In genomic region chr3:196662711-196663571, GRCh38 we compare ENCODE assay signal across 1 cellular context.
A peak's percentile ranks its signal among the peaks of the same experiment; 100 is the strongest.
TF ChIP-seq lines count a peak whose summit lies in the region.

No MANE protein-coding gene starts in this region.

TF ChIP-seq in K562, 482 proteins besides CTCF, POLR2A, EP300 and RAD21 (continues in another document):
- TF ChIP-seq ZBTB40 (IDR thresholded peaks at IDR 0.05) (no peak), ZBTB40 (CRISPR knock-in tag; IDR thresholded peaks at IDR 0.05) (no peak), ZNF639 (CRISPR knock-in tag; conservative IDR thresholded peaks at IDR 0.05 in 1 of 2, IDR thresholded peaks at IDR 0.05 in 1 of 2) (no peak), HDGF (IDR thresholded peaks at IDR 0.05) (no peak), BACH1 (tag; IDR thresholded peaks at IDR 0.05) (peak; percentile 86), HNRNPLL (IDR thresholded peaks at IDR 0.05; ENCODE audit: low read depth, low read length, poor library complexity, severe bottlenecking) (no peak), SOX6 (IDR thresholded peaks at IDR 0.05) (peak; percentile 63), ZNF174 (CRISPR knock-in tag; IDR thresholded peaks at IDR 0.05) (no peak), ZBTB12 (CRISPR knock-in tag; IDR thresholded peaks at IDR 0.05) (no peak), HES1 (IDR thresholded peaks at IDR 0.05; ENCODE audit: low read depth) (peak; percentile 23; the same call in 1 of the 2 replicates), RBM17 (IDR thresholded peaks at IDR 0.05; ENCODE audit: borderline replicate concordance, low read depth, low read length) (no peak), ATF1 (CRISPR knock-in tag; IDR thresholded peaks at IDR 0.05) (no peak), ATF1 (tag; IDR thresholded peaks at IDR 0.05) (peak; percentile 46; the same call in 1 of the 2 replicates), CREB3 (tag; conservative IDR thresholded peaks at IDR 0.05; ENCODE audit: low read depth) (no peak), FOXA3 (CRISPR knock-in tag; conservative IDR thresholded peaks at IDR 0.05 in 1 of 2, IDR thresholded peaks at IDR 0.05 in 1 of 2) (no peak), CC2D1A (IDR thresholded peaks at IDR 0.05) (no peak), THRAP3 (IDR thresholded peaks at IDR 0.05; ENCODE audit: borderline replicate concordance) (no peak), MAFK (IDR thresholded peaks at IDR 0.05; ENCODE audit: low read length) (peak; percentile 79), VEZF1 (CRISPR knock-in tag; IDR thresholded peaks at IDR 0.05) (peak; percentile 63; the same call in 1 of the 2 replicates), CTBP1 (IDR thresholded peaks at IDR 0.05; ENCODE audit: borderline replicate concordance) (peak; percentile 86), CBFA2T2 (conservative IDR thresholded peaks at IDR 0.05) (peak; percentile 70), ZBTB11 (CRISPR knock-in tag; IDR thresholded peaks at IDR 0.05) (peak in 1 of 3 experiments; percentile 30; a peak in 1 of 6 replicates), TCF3 (CRISPR knock-in tag; IDR thresholded peaks at IDR 0.05) (peak; percentile 45; the same call in 1 of the 2 replicates), NONO (IDR thresholded peaks at IDR 0.05; ENCODE audit: low read depth in 2 of 2, low read length in 1 of 2) (no peak), RFX5 (IDR thresholded peaks at IDR 0.05; ENCODE audit: low read depth, low read length) (no peak), ADNP (tag; IDR thresholded peaks at IDR 0.05) (no peak), ZNF212 (CRISPR knock-in tag; IDR thresholded peaks at IDR 0.05) (no peak), ASH1L (IDR thresholded peaks at IDR 0.05; ENCODE audit: borderline replicate concordance, low read depth, partially characterized antibody) (no peak), GTF3C2 (IDR thresholded peaks at IDR 0.05; ENCODE audit: borderline replicate concordance, extremely low read depth, insufficient read length) (no peak), BCOR (IDR thresholded peaks at IDR 0.05) (no peak), CBX5 (IDR thresholded peaks at IDR 0.05; ENCODE audit: borderline replicate concordance, low read depth) (no peak), KDM1A (IDR thresholded peaks at IDR 0.05) (peak; percentile 81), LCOR (CRISPR knock-in tag; IDR thresholded peaks at IDR 0.05) (peak; percentile 67; the same call in 1 of the 2 replicates), ZNF324 (CRISPR knock-in tag; IDR thresholded peaks at IDR 0.05) (no peak), MAFG (tag; conservative IDR thresholded peaks at IDR 0.05) (peak; percentile 88), ESRRB (CRISPR knock-in tag; IDR thresholded peaks at IDR 0.05; ENCODE audit: borderline replicate concordance) (no peak), MCM7 (IDR thresholded peaks at IDR 0.05) (no peak), FOXA1 (IDR thresholded peaks at IDR 0.05; ENCODE audit: borderline replicate concordance) (no peak), GATA2 (CRISPR knock-in tag; IDR thresholded peaks at IDR 0.05) (peak; percentile 61), CGGBP1 (CRISPR knock-in tag; IDR thresholded peaks at IDR 0.05) (no peak), TBL1XR1 (IDR thresholded peaks at IDR 0.05; ENCODE audit: low read length in 2 of 2) (no peak)
